14 cellular contexts compared by ENCODE assay signal in the genomic region with DNA sequence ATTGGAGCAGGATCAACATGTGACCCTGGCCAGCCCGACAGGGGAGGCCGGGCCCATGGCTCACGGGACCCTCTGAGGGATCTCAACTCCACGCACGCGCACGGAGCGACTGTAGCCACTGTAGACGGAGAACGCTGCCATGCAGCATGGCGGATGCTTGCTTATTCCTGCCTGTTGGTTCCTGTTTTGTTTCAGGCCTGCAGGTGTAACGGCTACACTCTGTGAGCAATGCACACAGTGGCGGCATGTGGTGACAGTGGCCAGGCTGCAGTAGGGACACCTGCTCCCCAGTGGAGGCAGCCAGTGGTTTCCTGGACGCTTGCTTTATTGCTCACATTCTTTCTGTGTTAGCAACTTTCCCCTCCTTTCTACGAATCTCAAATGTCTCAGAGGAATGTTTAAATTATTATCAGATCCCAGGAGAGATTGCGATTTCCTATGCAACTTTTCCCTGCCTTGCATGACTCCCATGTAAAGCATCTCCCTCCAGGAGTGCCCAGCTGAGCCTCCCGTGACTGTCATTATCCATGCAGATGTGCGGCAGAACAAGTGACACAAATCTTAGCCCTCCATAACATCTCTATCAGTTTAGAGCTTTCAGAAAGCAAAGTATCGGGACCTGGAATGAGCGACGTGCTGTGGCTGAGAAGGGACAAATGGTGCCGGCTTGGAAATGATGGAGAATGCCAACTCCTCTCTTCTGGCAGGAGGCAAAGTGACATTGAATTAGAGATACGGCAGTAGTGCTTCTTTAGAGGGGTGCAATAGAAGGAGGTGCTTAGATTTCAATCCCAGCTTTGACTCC.
DNase-seq lines count a peak whose midpoint lies in the region; ATAC-seq, FAIRE-seq and TF ChIP-seq lines count a peak whose summit lies in the region.
"Had no signal": no experiment of that assay in that cellular context is flagged by ENCODE, and none has a peak within 500 bp of the region (broad histone marks: within the 10 kb centered on the region; RNA-seq: fewer than 3 reads in every experiment).

No MANE protein-coding gene starts in this region.

- H4K91ac ChIP-seq in mesenchymal stem cell (ENCODE audit: low read length): no peak overlapping the region

- H2BK12ac ChIP-seq in mesenchymal stem cell (ENCODE audit: low read length in 2 of 2): peak overlapping the region in 1 of 2 experiments; percentile 25

- intact Hi-C loops in posterior cingulate gyrus (cut with DNase I): no loop called here

- no peak overlapping the region for H2BK15ac ChIP-seq in mesenchymal stem cell (ENCODE audit: low read depth, poor library complexity, severe bottlenecking)

- H3K4me2 ChIP-seq in mesenchymal stem cell (ENCODE audit: low read length, poor library complexity, severe bottlenecking): no peak overlapping the region

- no peak overlapping the region for H3K27ac ChIP-seq in mesenchymal stem cell (ENCODE audit: low read length, poor library complexity, severe bottlenecking)
- H3K27ac ChIP-seq: HL-60 had no signal

- H2BK120ac ChIP-seq in mesenchymal stem cell (ENCODE audit: low read depth, low read length): no peak overlapping the region

- ATAC-seq in HG03469 (IDR thresholded peaks at IDR 0.05; ENCODE audit: unreplicated experiment): no peak
- ATAC-seq: activated T-cell treated with anti-CD3 and anti-CD28 coated beads, Interleukin-2, amount 50 U/mL, for 4 hours had no signal

- no peak overlapping the region for H2BK5ac ChIP-seq in mesenchymal stem cell (ENCODE audit: low read depth, low read length, poor library complexity, severe bottlenecking)

- peak overlapping the region; percentile 12 for H4K8ac ChIP-seq in mesenchymal stem cell (ENCODE audit: low read length)

- no peaks in the 10 kb centered on the region for H3K36me3 ChIP-seq in mesenchymal stem cell (ENCODE audit: control insufficient read depth in 1 of 2, insufficient read depth in 2 of 2, low read depth in 1 of 2, low read length in 2 of 2)

- no peaks in the 10 kb centered on the region for H3K79me1 ChIP-seq in mesenchymal stem cell (replicated peaks; ENCODE audit: low read length, poor library complexity, severe bottlenecking)

- H2AFZ ChIP-seq in mesenchymal stem cell (ENCODE audit: low read depth, low read length): no peak overlapping the region

- H2AK5ac ChIP-seq in mesenchymal stem cell (ENCODE audit: low read length, severe bottlenecking): no peak overlapping the region

- DNase-seq in A172 (ENCODE audit: low spot score) (peak; percentile 94), H54 (ENCODE audit: insufficient read length, low spot score) (peak; percentile 40), amniotic stem cell (lab: John Stamatoyannopoulos, UW) (peak; percentile 35), mesenchymal stem cell (peak; percentile 46), NCI-H1417 (lab: John Stamatoyannopoulos, UW) (no peak), posterior cingulate gyrus (no peak)
- DNase-seq in stimulated activated CD4-positive, alpha-beta T cell treated with anti-CD3 and anti-CD28 coated beads, Interleukin-4, amount 100 ng/mL, for 4 hours: no peak
- DNase-seq: activated CD4-positive, alpha-beta T cell treated with anti-CD3 and anti-CD28 coated beads for 1 hour; activated T-cell treated with anti-CD3 and anti-CD28 coated beads, Interleukin-2, amount 50 U/mL, for 4 hours; DND-41; MM.1S had no signal

- peak overlapping the region in 1 of 2 experiments; percentile 30 for H3K4ac ChIP-seq in mesenchymal stem cell (ENCODE audit: low read depth in 1 of 2, low read length in 2 of 2)

- no peak overlapping the region for H3K9ac ChIP-seq in mesenchymal stem cell (ENCODE audit: low read length)

- peaks cover 3% of the 10 kb centered on the region for H3K4me1 ChIP-seq in mesenchymal stem cell (ENCODE audit: control insufficient read depth, insufficient read depth, low read depth, low read length)

- peak overlapping the region in 1 of 2 experiments; percentile 95 for H3K14ac ChIP-seq in mesenchymal stem cell (ENCODE audit: low read length in 2 of 2)

- WGBS in mesenchymal stem cell: 66% methylated on average over 22 of the region's 23 CpGs

- no peaks in the 10 kb centered on the region for H3K9me3 ChIP-seq in mesenchymal stem cell (ENCODE audit: control insufficient read depth, low read length)

- no peak for FAIRE-seq in H54 (lab: Jason Lieb, UNC)
- FAIRE-seq: H1 had no signal

- TF ChIP-seq POLR2A in H54 (IDR thresholded peaks at IDR 0.05; ENCODE audit: low read depth, low read length): no peak

- H3K23ac ChIP-seq in mesenchymal stem cell (ENCODE audit: low read length in 2 of 2): peak overlapping the region in 1 of 2 experiments; percentile 5

- H3K27me3 ChIP-seq in mesenchymal stem cell (ENCODE audit: control insufficient read depth in 1 of 2, insufficient read depth in 1 of 2, low read length in 2 of 2): no peaks in the 10 kb centered on the region

- H3K4me3 ChIP-seq in mesenchymal stem cell (ENCODE audit: insufficient read depth in 1 of 2, low read depth in 1 of 2, low read length in 2 of 2): no peak overlapping the region

- peak overlapping the region in 1 of 2 experiments; percentile 85 for H3K18ac ChIP-seq in mesenchymal stem cell (ENCODE audit: low read depth in 1 of 2, low read length in 2 of 2)

Comparison
In these comparisons a context has a peak if more than half of its experiments do, and no peak if none do; other contexts are left out.
1. DNase-seq: peak in A172 (single experiment), H54 (single experiment), amniotic stem cell (single experiment) and mesenchymal stem cell (single experiment); none in stimulated activated CD4-positive, alpha-beta T cell treated with anti-CD3 and anti-CD28 coated beads, Interleukin-4, amount 100 ng/mL, for 4 hours (0 of 2), NCI-H1417 (0 of 3) and posterior cingulate gyrus (0 of 10).